8 cellular contexts compared by ENCODE assay signal in genomic region chr5:31186672-31187267, GRCh38. TPM values are rescaled to one million over a fixed set of nuclear protein-coding genes. Genes with fewer than 3 reads are reported as not detected.
A peak's percentile ranks its signal among the peaks of the same experiment; 100 is the strongest.
DNase-seq lines count a peak whose midpoint lies in the region; ATAC-seq, FAIRE-seq and TF ChIP-seq lines count a peak whose summit lies in the region.

No MANE protein-coding gene starts in this region.

- ATAC-seq in Right ventricle myocardium inferior, result no peak
- ATAC-seq in HG03045 (IDR thresholded peaks at IDR 0.05; ENCODE audit: unreplicated experiment), result no peak

- POLR2A ChIA-PET in CD4-positive, alpha-beta memory T cell (lab: Charles Lee; ENCODE audit: partially characterized antibody), result no interaction called here

- peaks cover 0 to 3% (median 0%) of the 10 kb centered on the region in 8 donors for H3K9me3 Mint-ChIP-seq in CD4-positive, alpha-beta memory T cell

- peak; percentile 79 for TF ChIP-seq CTCF in left ventricle myocardium inferior (IDR thresholded peaks at IDR 0.05; ENCODE audit: borderline replicate concordance)
- peak; percentile 85 for TF ChIP-seq CTCF in VCaP (conservative IDR thresholded peaks at IDR 0.05)
- TF ChIP-seq CTCF in keratinocyte (optimal IDR thresholded peaks at IDR 0.05 in 1 of 3, IDR thresholded peaks at IDR 0.05 in 1 of 3, conservative IDR thresholded peaks at IDR 0.05 in 1 of 3; ENCODE audit: extremely low read depth in 1 of 3, insufficient read depth in 2 of 3, low read length in 3 of 3), result peak in 2 of 3 experiments; percentile 55 to 66

- H3K4me1 Mint-ChIP-seq in CD4-positive, alpha-beta memory T cell, result no peaks in the 10 kb centered on the region

- dilution Hi-C loops in keratinocyte (cut with MboI; ENCODE audit: extremely low pct_ligation_motif_present, low sequenced_read_pairs), result no loop called here

- intact Hi-C loops in left ventricle myocardium inferior (cut with micrococcal nuclease), result loop anchor here (5.0 kb wide), 1 partner anchor 384 kb away; no protein-coding TSS in a partner anchor
- intact Hi-C loops in Right ventricle myocardium inferior (cut with DNase I), result loop anchor here (2.0 to 10.0 kb wide), 2 partner anchors 352 to 382 kb away; no protein-coding TSS in a partner anchor
- intact Hi-C loops in CD4-positive, alpha-beta memory T cell (cut with micrococcal nuclease), result no loop called here

- no peaks in the 10 kb centered on the region for H4K20me1 ChIP-seq in keratinocyte (ENCODE audit: control insufficient read depth, extremely low read depth, insufficient read depth, low read length)

- H3K9me3 ChIP-seq in left ventricle myocardium inferior (replicated peaks), result no peaks in the 10 kb centered on the region
- no peaks in the 10 kb centered on the region for H3K9me3 ChIP-seq in keratinocyte (ENCODE audit: control insufficient read depth, low read depth, low read length)
- H3K9me3 ChIP-seq in CD4-positive, alpha-beta memory T cell (ENCODE audit: control insufficient read depth in 1 of 2, low read length in 2 of 2), result no peaks in the 10 kb centered on the region

- no peaks in the 10 kb centered on the region for H3K79me2 ChIP-seq in keratinocyte (ENCODE audit: control insufficient read depth, insufficient read depth, low read length)

- no peak overlapping the region for H2AFZ ChIP-seq in keratinocyte (ENCODE audit: control insufficient read depth, low read length)

- H3K4me2 ChIP-seq in keratinocyte (ENCODE audit: control insufficient read depth, extremely low read depth, insufficient read depth, low read depth, low read length), result no peak overlapping the region

- H3K27me3 Mint-ChIP-seq in CD4-positive, alpha-beta memory T cell, result peaks cover 0 to 4% of the 10 kb centered on the region in 2 donors

- CTCF ChIA-PET in CD4-positive, alpha-beta memory T cell (lab: Charles Lee; ENCODE audit: partially characterized antibody), result interaction anchor here (1.3 to 2.3 kb wide), 3 partner anchors 14 to 59 kb away, joined by 3 to 6 read pairs (median 3); no protein-coding TSS in a partner anchor

- H3K4me3 ChIP-seq in left ventricle myocardium inferior (no peak overlapping the region), keratinocyte (ENCODE audit: control insufficient read depth in 2 of 3, extremely low read depth in 1 of 3, insufficient read depth in 2 of 3, low read depth in 1 of 3, low read length in 3 of 3) (no peak overlapping the region)
- no peak overlapping the region for H3K4me3 ChIP-seq in CD4-positive, alpha-beta memory T cell (ENCODE audit: low read length in 2 of 2)

- H3K36me3 ChIP-seq in left ventricle myocardium inferior (no peaks in the 10 kb centered on the region), keratinocyte (ENCODE audit: control insufficient read depth in 2 of 2, extremely low read depth in 1 of 2, insufficient read depth in 2 of 2, low read length in 2 of 2) (no peaks in the 10 kb centered on the region)
- no peaks in the 10 kb centered on the region for H3K36me3 ChIP-seq in CD4-positive, alpha-beta memory T cell (ENCODE audit: insufficient read depth, low read length)

- H3K9me1 ChIP-seq in keratinocyte (ENCODE audit: control insufficient read depth, extremely low read depth, insufficient read depth, low read length), result no peaks in the 10 kb centered on the region

- no peak for DNase-seq in left ventricle myocardium inferior
- no peak for DNase-seq in Right ventricle myocardium inferior (ENCODE audit: missing footprints)
- peak; percentile 18 for DNase-seq in NCI-H1092 treated with DMSO at 0.1 percent for 48 hours (lab: John Stamatoyannopoulos, UW)
- DNase-seq in keratinocyte (ENCODE audit: low read depth, low spot score), result no peak
- no peak for DNase-seq in CD4-positive, alpha-beta memory T cell
- no peak for DNase-seq in stimulated activated CD4-positive, alpha-beta T cell treated with anti-CD3 and anti-CD28 coated beads, Interleukin-4, amount 100 ng/mL, for 4 hours

- H3K36me3 Mint-ChIP-seq in CD4-positive, alpha-beta memory T cell, result no peaks in the 10 kb centered on the region

- no peak overlapping the region for H3K27ac Mint-ChIP-seq in CD4-positive, alpha-beta memory T cell

- H3K27me3 ChIP-seq in left ventricle myocardium inferior (ENCODE audit: low read depth) (peaks cover 6% of the 10 kb centered on the region), keratinocyte (ENCODE audit: control insufficient read depth, extremely low read depth, insufficient read depth, low read length) (no peaks in the 10 kb centered on the region)
- no peaks in the 10 kb centered on the region for H3K27me3 ChIP-seq in CD4-positive, alpha-beta memory T cell (ENCODE audit: insufficient read depth, low read length)

- FAIRE-seq in keratinocyte (lab: Jason Lieb, UNC), result no peak

- no peaks in the 10 kb centered on the region for H3K4me1 ChIP-seq in left ventricle myocardium inferior
- no peaks in the 10 kb centered on the region for H3K4me1 ChIP-seq in keratinocyte (ENCODE audit: control insufficient read depth, extremely low read depth, insufficient read depth, low read length)
- H3K4me1 ChIP-seq in CD4-positive, alpha-beta memory T cell (ENCODE audit: insufficient read depth, low read length), result no peaks in the 10 kb centered on the region

- H3K4me3 Mint-ChIP-seq in CD4-positive, alpha-beta memory T cell, result no peak overlapping the region

- H3K27ac ChIP-seq in left ventricle myocardium inferior (replicated peaks), result no peak overlapping the region
- H3K27ac ChIP-seq in VCaP, result no peak overlapping the region
- H3K27ac ChIP-seq in keratinocyte (ENCODE audit: control insufficient read depth, insufficient read depth, low read length), result no peak overlapping the region
- H3K27ac ChIP-seq in CD4-positive, alpha-beta memory T cell (ENCODE audit: low read depth, low read length), result no peak overlapping the region

- H3K9ac ChIP-seq in keratinocyte (ENCODE audit: control insufficient read depth, extremely low read depth, insufficient read depth, low read length), result no peak overlapping the region

RNA-seq across cellular contexts. Expression of gene CDH6, which starts 6.7 kb away (rescaled TPM):
- total RNA-seq in left ventricle myocardium inferior (2.8 TPM), Right ventricle myocardium inferior (3.3 TPM)
- not detected in 3 replicates for polyA plus RNA-seq in keratinocyte
- polyA plus RNA-seq in keratinocyte (2011; ENCODE audit: low read depth), result not detected
- polyA plus RNA-seq in keratinocyte (2011; cell fraction: cytosol; rRNA removed), result not detected in 2 replicates
- polyA plus RNA-seq in keratinocyte (2011; cell fraction: nucleus; rRNA removed), result not detected in 2 replicates
- polyA plus RNA-seq in keratinocyte (2012; ENCODE audit: low replicate concordance), result not detected in 2 replicates
- not detected in 3 replicates for polyA minus RNA-seq in keratinocyte
- not detected for polyA minus RNA-seq in keratinocyte (2011; cell fraction: cytosol; rRNA and poly(A)+ RNA removed)
- polyA minus RNA-seq in keratinocyte (2011; cell fraction: nucleus; rRNA and poly(A)+ RNA removed), result not detected in 2 replicates
- total RNA-seq in CD4-positive, alpha-beta memory T cell, result not detected
- not detected for polyA plus RNA-seq in CD4-positive, alpha-beta memory T cell
